ENCODE assay signal across 10 cellular contexts in the genomic region with DNA sequence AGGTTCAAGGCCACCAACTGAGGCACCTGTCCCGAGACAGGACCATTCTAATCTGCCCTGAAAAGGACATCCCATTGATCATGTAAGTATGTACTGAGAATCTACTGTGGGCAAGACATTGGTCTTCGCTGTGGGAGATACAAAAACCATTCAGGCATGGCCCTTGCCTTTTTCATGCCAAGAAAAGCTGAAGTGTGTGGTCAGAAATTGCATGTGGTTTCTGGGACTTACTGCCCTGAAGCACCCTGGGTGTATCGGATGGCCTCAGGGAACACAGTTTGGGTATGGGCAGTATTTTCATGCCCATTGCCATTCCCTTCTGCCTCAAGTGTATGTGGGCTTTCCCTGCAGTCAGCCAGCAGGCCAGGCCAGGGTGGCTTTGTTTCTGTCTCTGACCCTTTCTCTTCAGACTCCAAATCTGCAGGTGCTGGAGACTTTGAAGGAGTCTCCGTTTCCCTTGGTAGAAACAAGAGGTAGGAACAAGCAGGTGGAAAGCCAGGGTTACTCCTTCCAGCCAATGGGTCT.
DNase-seq lines count a peak whose midpoint lies in the region; ATAC-seq and TF ChIP-seq lines count a peak whose summit lies in the region.
"Had no signal": no experiment of that assay in that cellular context is flagged by ENCODE, and none has a peak within 500 bp of the region (broad histone marks: within the 10 kb centered on the region; RNA-seq: fewer than 3 reads in every experiment).

No MANE protein-coding gene starts in this region.

- H3K27ac ChIP-seq in skeletal muscle tissue (ENCODE audit: low read depth, low read length) = peak overlapping the region; percentile 99

- POLR2A ChIA-PET in T-cell (lab: Charles Lee) = no interaction called here

- no peaks in the 10 kb centered on the region for H3K36me3 Mint-ChIP-seq in activated CD8-positive, alpha-beta memory T cell treated with anti-CD3 and anti-CD28 coated beads, Interleukin-2, amount 10 ng/mL, durations not matched to agents 7 days and 5 days
- H3K36me3 Mint-ChIP-seq in T-cell (no peaks in the 10 kb centered on the region), CD14-positive monocyte (no peaks in the 10 kb centered on the region)

- H3K4me3 ChIP-seq in skeletal muscle tissue (ENCODE audit: low read length in 3 of 3) = peak overlapping the region in 1 of 3 donors; percentile 80

- peaks cover 28% of the 10 kb centered on the region for H3K27me3 Mint-ChIP-seq in activated CD8-positive, alpha-beta memory T cell treated with anti-CD3 and anti-CD28 coated beads, Interleukin-2, amount 10 ng/mL, durations not matched to agents 7 days and 5 days
- H3K27me3 Mint-ChIP-seq in T-cell (peaks cover 0 to 7% of the 10 kb centered on the region in 2 donors), CD14-positive monocyte (ENCODE audit: low read depth in 3 of 3) (peaks cover 0 to 2% (median 0%) of the 10 kb centered on the region in 3 donors)

- H3K4me1 Mint-ChIP-seq in activated CD8-positive, alpha-beta memory T cell treated with anti-CD3 and anti-CD28 coated beads, Interleukin-2, amount 10 ng/mL, durations not matched to agents 7 days and 5 days = peaks cover 19% of the 10 kb centered on the region
- H3K4me1 Mint-ChIP-seq in T-cell = peaks cover 10 to 16% (median 15%) of the 10 kb centered on the region in 3 donors
- H3K4me1 Mint-ChIP-seq in CD14-positive monocyte = peaks cover 27% of the 10 kb centered on the region

- H3K4me3 Mint-ChIP-seq in activated CD8-positive, alpha-beta memory T cell treated with anti-CD3 and anti-CD28 coated beads, Interleukin-2, amount 10 ng/mL, durations not matched to agents 7 days and 5 days = peak overlapping the region; percentile 34
- H3K4me3 Mint-ChIP-seq in T-cell = peak overlapping the region in 2 of 3 donors; percentile 78 to 84
- peak overlapping the region in 1 of 2 donors; percentile 86 for H3K4me3 Mint-ChIP-seq in CD14-positive monocyte

- H3K27ac Mint-ChIP-seq in activated CD8-positive, alpha-beta memory T cell treated with anti-CD3 and anti-CD28 coated beads, Interleukin-2, amount 10 ng/mL, durations not matched to agents 7 days and 5 days = no peak overlapping the region
- H3K27ac Mint-ChIP-seq in T-cell (no peak overlapping the region), CD14-positive monocyte (peak overlapping the region in 1 of 7 donors; percentile 35)

- intact Hi-C loops in CD14-positive monocyte (cut with micrococcal nuclease) = loop anchor here in 1 of 2 donors (10.0 kb wide), 2 partner anchors 100 to 160 kb away; no protein-coding TSS in a partner anchor

- no peaks in the 10 kb centered on the region for H3K9me3 ChIP-seq in skeletal muscle tissue (ENCODE audit: control insufficient read depth in 3 of 3, low read length in 3 of 3)

- peak overlapping the region in 2 of 3 donors; percentile 69 to 90 for H3K9ac ChIP-seq in skeletal muscle tissue (ENCODE audit: low read depth in 1 of 3, low read length in 3 of 3)

- H3K9me3 Mint-ChIP-seq in activated CD8-positive, alpha-beta memory T cell treated with anti-CD3 and anti-CD28 coated beads, Interleukin-2, amount 10 ng/mL, durations not matched to agents 7 days and 5 days (ENCODE audit: low read depth) = no peaks in the 10 kb centered on the region
- H3K9me3 Mint-ChIP-seq in T-cell (no peaks in the 10 kb centered on the region), CD14-positive monocyte (peaks cover 0 to 6% (median 0%) of the 10 kb centered on the region in 7 donors)

- no peaks in the 10 kb centered on the region for H3K27me3 ChIP-seq in skeletal muscle tissue (ENCODE audit: control insufficient read depth in 3 of 3, insufficient read depth in 3 of 3, low read length in 3 of 3)

- no peak for DNase-seq in activated CD8-positive, alpha-beta memory T cell treated with anti-CD3 and anti-CD28 coated beads, Interleukin-2, amount 10 ng/mL, durations not matched to agents 7 days and 5 days
- no peak for DNase-seq in activated CD8-positive, alpha-beta memory T cell treated with anti-CD3 and anti-CD28 coated beads for 24 hours
- DNase-seq in T-cell = no peak
- DNase-seq in glomerular visceral epithelial cell (ENCODE audit: extremely low spot score) = peak; percentile 77
- DNase-seq in stimulated activated CD4-positive, alpha-beta T cell treated with anti-CD3 and anti-CD28 coated beads, Interleukin-4, amount 100 ng/mL, for 24 hours = no peak
- DNase-seq in CD14-positive monocyte (ENCODE audit: low spot score) = no peak
- DNase-seq: NCI-H2081 treated with DMSO at 0.1 percent for 48 hours had no signal

- CTCF ChIA-PET in activated CD8-positive, alpha-beta memory T cell treated with anti-CD3 and anti-CD28 coated beads, Interleukin-2, amount 10 ng/mL, durations not matched to agents 7 days and 5 days (lab: Charles Lee) = no interaction called here
- CTCF ChIA-PET in T-cell (lab: Charles Lee) = no interaction called here

- peaks cover 12 to 20% (median 19%) of the 10 kb centered on the region in 3 donors for H3K4me1 ChIP-seq in skeletal muscle tissue (ENCODE audit: control insufficient read depth in 3 of 3, insufficient read depth in 3 of 3, low read length in 3 of 3)

- TF ChIP-seq CTCF in CD14-positive monocyte (IDR thresholded peaks at IDR 0.05) = no peak

- no peak for ATAC-seq in activated CD8-positive, alpha-beta memory T cell treated with anti-CD3 and anti-CD28 coated beads, Interleukin-2, amount 10 ng/mL, durations not matched to agents 7 days and 5 days
- ATAC-seq in T-cell (replicated peaks in 1 of 4) = no peak
- ATAC-seq in GM18502 (IDR thresholded peaks at IDR 0.05; ENCODE audit: poor library complexity, unreplicated experiment) = no peak
- ATAC-seq: sciatic nerve had no signal

- no peaks in the 10 kb centered on the region for H3K36me3 ChIP-seq in skeletal muscle tissue (ENCODE audit: control insufficient read depth in 3 of 3, insufficient read depth in 3 of 3, low read length in 3 of 3)
